ENCODE assay signal across 8 cellular contexts in the genomic region with DNA sequence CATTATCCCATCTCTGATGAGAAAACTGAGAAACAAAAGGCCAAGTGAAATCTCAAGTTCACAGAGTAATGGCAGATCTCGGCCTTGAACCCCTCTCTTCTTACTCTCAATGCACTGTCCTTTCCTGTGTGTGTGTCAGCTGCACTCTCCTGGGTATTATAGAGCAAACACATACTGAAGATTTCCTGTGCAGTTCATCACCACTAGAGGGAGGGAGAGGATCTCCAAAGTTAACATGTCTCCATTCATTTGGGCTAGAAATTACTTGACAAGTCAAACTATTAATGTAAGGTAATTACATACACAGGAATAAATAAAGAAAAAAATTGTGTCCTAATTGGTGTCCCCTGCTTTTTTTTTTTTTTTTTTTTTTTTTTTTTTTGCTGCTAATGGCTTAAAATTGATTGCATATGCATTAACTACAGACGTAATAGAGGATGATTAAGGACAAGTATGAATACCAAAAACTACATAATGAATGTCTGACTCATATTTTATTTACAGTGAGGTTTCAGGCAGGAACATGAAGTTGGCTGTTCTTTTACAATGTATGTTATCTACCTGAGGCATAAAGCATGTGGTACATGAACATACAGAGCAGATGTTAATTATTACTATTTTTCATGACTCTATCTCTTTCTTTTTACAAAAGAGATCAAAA.
DNase-seq lines count a peak whose midpoint lies in the region; ATAC-seq and TF ChIP-seq lines count a peak whose summit lies in the region.

No MANE protein-coding gene starts in this region.

- H4K20me1 ChIP-seq in MM.1S (ENCODE audit: insufficient read depth, low read length) = no peaks in the 10 kb centered on the region

- no peak overlapping the region for H3K27ac ChIP-seq in C4-2B
- H3K27ac ChIP-seq in MM.1S (ENCODE audit: low read length) = no peak overlapping the region
- H3K27ac ChIP-seq in SJCRH30 = no peak overlapping the region
- H3K27ac ChIP-seq in epithelial cell of prostate = peak overlapping the region; percentile 31

- no peaks in the 10 kb centered on the region for H3K4me1 ChIP-seq in MM.1S (ENCODE audit: low read length)
- H3K4me1 ChIP-seq in SJCRH30 = peaks cover 3% of the 10 kb centered on the region; the same call in 1 of the 2 replicates

- no peaks in the 10 kb centered on the region for H3K27me3 Mint-ChIP-seq in nephron (ENCODE audit: low read depth)

- H2AFZ ChIP-seq in MM.1S (ENCODE audit: low read length) = no peak overlapping the region

- no peaks in the 10 kb centered on the region for H3K9me3 Mint-ChIP-seq in nephron

- no peaks in the 10 kb centered on the region for H3K9me2 ChIP-seq in MM.1S (replicated peaks; ENCODE audit: insufficient read depth, low read length)

- H3K27ac Mint-ChIP-seq in nephron = no peak overlapping the region

- in situ Hi-C loops in GM13977 (cut with MboI; ENCODE audit: low pct_unique_long_range_greater_than_20kb, low sequenced_read_pairs, unreplicated experiment) = loop anchor here (25.0 kb wide), 3 partner anchors 556 to 1319 kb away; no protein-coding TSS in a partner anchor

- TF ChIP-seq CTCF in C4-2B (conservative IDR thresholded peaks at IDR 0.05) = peak; percentile 85
- TF ChIP-seq CTCF in GM13977 (IDR thresholded peaks at IDR 0.05; ENCODE audit: extremely low read depth, insufficient read depth, missing control alignments) = peak; percentile 71
- TF ChIP-seq CTCF in MM.1S (IDR thresholded peaks at IDR 0.05; ENCODE audit: low read length) = peak; percentile 76
- TF ChIP-seq CTCF in nephron (IDR thresholded peaks at IDR 0.05; ENCODE audit: unreplicated experiment in 3 of 3) = peak; percentile 77 to 80 (median 78)

- peak; percentile 84 for ATAC-seq in HG02610 (IDR thresholded peaks at IDR 0.05; ENCODE audit: unreplicated experiment)

- DNase-seq in GM13977 (ENCODE audit: low spot score) (peak; percentile 32), MM.1S (peak; percentile 76), SJCRH30 (peak; percentile 54 to 89), epithelial cell of prostate (ENCODE audit: low read depth, low spot score) (peak; percentile 57), NCI-H187 (lab: John Stamatoyannopoulos, UW) (no peak)

- H3K4me3 ChIP-seq in MM.1S (ENCODE audit: low read length) (no peak overlapping the region), SJCRH30 (no peak overlapping the region)

- H3K36me3 ChIP-seq in MM.1S (replicated peaks; ENCODE audit: insufficient read depth, low read length) (no peaks in the 10 kb centered on the region), SJCRH30 (no peaks in the 10 kb centered on the region)

- H3K27me3 ChIP-seq in MM.1S (replicated peaks; ENCODE audit: insufficient read depth, low read length) (no peaks in the 10 kb centered on the region), SJCRH30 (no peaks in the 10 kb centered on the region)

- no peak overlapping the region for H3K9ac ChIP-seq in MM.1S (ENCODE audit: low read length)

- H3K4me2 ChIP-seq in MM.1S (ENCODE audit: low read depth, low read length) = no peak overlapping the region

- H3K4me1 Mint-ChIP-seq in nephron = no peaks in the 10 kb centered on the region

- no peaks in the 10 kb centered on the region for H3K79me2 ChIP-seq in MM.1S (ENCODE audit: low read length)

- no peaks in the 10 kb centered on the region for H3F3A ChIP-seq in MM.1S (ENCODE audit: insufficient read depth, low read length)

- no peaks in the 10 kb centered on the region for H3K36me3 Mint-ChIP-seq in nephron (ENCODE audit: low read depth)

- H3K9me3 ChIP-seq in MM.1S (replicated peaks; ENCODE audit: insufficient read depth, low read length) (no peaks in the 10 kb centered on the region), SJCRH30 (replicated peaks) (no peaks in the 10 kb centered on the region)

- no peak overlapping the region for H3K4me3 Mint-ChIP-seq in nephron

Comparison
In these comparisons a context has a peak if more than half of its experiments do, and no peak if none do; other contexts are left out.
1. DNase-seq: peak in GM13977 (single experiment), MM.1S (single experiment), SJCRH30 (2 of 2) and epithelial cell of prostate (single experiment); none in NCI-H187 (0 of 2).
2. Peak in every context shown above with its lines, with median percentiles within 50 percentile points of each other: CTCF ChIP-seq.